Comparison of ENCODE assay signal across 24 cellular contexts in the genomic region with DNA sequence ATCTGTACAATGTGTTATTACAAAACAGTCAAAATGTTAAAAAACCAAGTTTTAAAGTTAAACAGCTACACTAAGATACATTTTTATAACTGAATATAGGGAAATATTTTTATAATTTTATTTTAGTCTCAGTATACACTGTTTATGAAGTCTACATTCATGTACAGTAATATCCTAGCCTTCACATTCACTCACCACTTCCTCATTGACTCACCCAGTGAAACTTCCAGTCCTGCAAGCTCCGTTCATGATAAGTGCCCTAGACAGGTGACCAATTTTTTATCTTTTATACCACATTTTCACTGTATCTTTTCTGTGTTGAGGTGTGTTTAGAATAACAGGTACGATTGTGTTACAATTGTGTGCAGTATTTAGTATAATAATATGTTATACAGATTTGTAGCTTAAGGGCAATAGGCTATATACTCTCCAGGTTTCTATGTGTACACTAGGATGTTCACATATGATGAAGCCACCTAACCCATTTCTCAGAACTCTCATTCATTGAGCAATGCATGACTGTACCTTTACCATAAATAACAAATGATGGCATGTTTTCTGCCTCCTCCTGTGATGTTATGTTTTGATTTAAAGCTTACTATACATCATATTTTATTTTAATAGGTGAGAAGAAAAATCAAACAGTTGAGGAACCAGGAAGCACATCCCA.
"Had no signal": no experiment of that assay in that cellular context is flagged by ENCODE, and none has a peak within 500 bp of the region (broad histone marks: within the 10 kb centered on the region; RNA-seq: fewer than 3 reads in every experiment).

No MANE protein-coding gene starts in this region.

- ATAC-seq: activated naive CD8-positive, alpha-beta T cell treated with anti-CD3 and anti-CD28 coated beads, Interleukin-2, amount 50 U/mL, for 24 hours; activated T-cell treated with anti-CD3 and anti-CD28 coated beads, Interleukin-2, amount 50 U/mL, for 4 hours; body of pancreas; K562 had no signal

- H3K27me3 ChIP-seq: ascending aorta, body of pancreas had no signal

- H3K27ac ChIP-seq: ascending aorta, body of pancreas, VCaP had no signal

- H3K4me3 ChIP-seq: ascending aorta, body of pancreas, K562 had no signal

- DNase-seq: activated CD4-positive, alpha-beta memory T cell treated with anti-CD3 and anti-CD28 coated beads for 36 hours; activated CD4-positive, alpha-beta T cell treated with anti-CD3 and anti-CD28 coated beads, Interleukin-2, amount 10 ng/mL, durations not matched to agents 7 days and 5 days; activated CD4-positive, CD25-positive, alpha-beta regulatory T cell; activated CD8-positive, alpha-beta memory T cell treated with anti-CD3 and anti-CD28 coated beads for 24 hours; activated effector memory CD4-positive, alpha-beta T cell treated with anti-CD3 and anti-CD28 coated beads, Interleukin-2, amount 50 U/mL, for 16 hours; activated naive CD4-positive, alpha-beta T cell treated with Interleukin-2 at 50 U/mL for 16 hours; activated naive CD8-positive, alpha-beta T cell treated with anti-CD3 and anti-CD28 coated beads, Interleukin-2, amount 50 U/mL, for 24 hours; activated T-cell treated with anti-CD3 and anti-CD28 coated beads, Interleukin-2, amount 50 U/mL, for 4 hours; amniotic stem cell; body of pancreas; Kasumi-1; NCI-H1048; NCI-H146; NCI-H1930; NCI-H2171; NCI-H2227 treated with DMSO at 0.1 percent for 48 hours; NCI-H446 treated with DMSO at 0.1 percent for 48 hours; NCI-H524 treated with DMSO at 0.1 percent for 48 hours; NCI-H774; SHP77 treated with DMSO at 0.1 percent for 48 hours; T-helper 9 cell had no signal

- H3K4me1 ChIP-seq: ascending aorta, body of pancreas had no signal

- H3K36me3 ChIP-seq: ascending aorta had no signal

- H3K9me3 ChIP-seq: body of pancreas had no signal
